ENCODE assay signal across 1 cellular context in the genomic region with DNA sequence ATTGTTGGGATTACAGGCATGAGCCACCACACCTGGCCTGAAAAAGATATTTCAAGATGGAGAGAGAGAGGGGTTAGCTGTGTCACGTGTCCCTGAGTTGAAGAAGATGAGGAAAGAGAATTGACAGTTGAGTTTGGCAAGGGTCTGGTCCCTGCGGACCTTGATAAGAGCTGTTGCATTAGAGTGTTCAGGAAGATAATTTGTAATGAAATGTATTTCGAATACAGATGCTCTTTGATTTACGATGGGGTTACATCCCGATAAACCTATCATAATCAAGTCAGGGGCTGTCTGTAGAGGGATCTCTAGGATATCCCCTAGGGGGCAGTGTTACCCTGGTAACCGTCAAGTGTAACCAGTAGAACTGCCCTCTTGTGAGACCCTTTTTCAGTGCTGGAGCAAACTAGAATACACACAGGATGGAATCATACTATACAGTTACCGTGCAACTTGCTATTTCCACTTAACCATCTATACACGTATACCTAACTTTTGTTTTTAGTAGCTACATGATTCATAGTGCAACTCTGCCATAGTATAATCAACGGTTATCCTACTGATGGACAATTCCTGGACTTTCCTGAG.
A peak's percentile ranks its signal among the peaks of the same experiment; 100 is the strongest.
TF ChIP-seq lines count a peak whose summit lies in the region.

No MANE protein-coding gene starts in this region.

TF ChIP-seq in K562, 482 proteins besides CTCF, POLR2A, EP300 and RAD21 (continued from another document and continues in another):
- TF ChIP-seq, protein P1, sequence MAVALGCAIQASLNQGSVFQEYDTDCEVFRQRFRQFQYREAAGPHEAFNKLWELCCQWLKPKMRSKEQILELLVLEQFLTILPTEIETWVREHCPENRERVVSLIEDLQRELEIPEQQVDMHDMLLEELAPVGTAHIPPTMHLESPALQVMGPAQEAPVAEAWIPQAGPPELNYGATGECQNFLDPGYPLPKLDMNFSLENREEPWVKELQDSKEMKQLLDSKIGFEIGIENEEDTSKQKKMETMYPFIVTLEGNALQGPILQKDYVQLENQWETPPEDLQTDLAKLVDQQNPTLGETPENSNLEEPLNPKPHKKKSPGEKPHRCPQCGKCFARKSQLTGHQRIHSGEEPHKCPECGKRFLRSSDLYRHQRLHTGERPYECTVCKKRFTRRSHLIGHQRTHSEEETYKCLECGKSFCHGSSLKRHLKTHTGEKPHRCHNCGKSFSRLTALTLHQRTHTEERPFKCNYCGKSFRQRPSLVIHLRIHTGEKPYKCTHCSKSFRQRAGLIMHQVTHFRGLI (CRISPR knock-in tag; IDR thresholded peaks at IDR 0.05): no peak
- TF ChIP-seq, protein P2, sequence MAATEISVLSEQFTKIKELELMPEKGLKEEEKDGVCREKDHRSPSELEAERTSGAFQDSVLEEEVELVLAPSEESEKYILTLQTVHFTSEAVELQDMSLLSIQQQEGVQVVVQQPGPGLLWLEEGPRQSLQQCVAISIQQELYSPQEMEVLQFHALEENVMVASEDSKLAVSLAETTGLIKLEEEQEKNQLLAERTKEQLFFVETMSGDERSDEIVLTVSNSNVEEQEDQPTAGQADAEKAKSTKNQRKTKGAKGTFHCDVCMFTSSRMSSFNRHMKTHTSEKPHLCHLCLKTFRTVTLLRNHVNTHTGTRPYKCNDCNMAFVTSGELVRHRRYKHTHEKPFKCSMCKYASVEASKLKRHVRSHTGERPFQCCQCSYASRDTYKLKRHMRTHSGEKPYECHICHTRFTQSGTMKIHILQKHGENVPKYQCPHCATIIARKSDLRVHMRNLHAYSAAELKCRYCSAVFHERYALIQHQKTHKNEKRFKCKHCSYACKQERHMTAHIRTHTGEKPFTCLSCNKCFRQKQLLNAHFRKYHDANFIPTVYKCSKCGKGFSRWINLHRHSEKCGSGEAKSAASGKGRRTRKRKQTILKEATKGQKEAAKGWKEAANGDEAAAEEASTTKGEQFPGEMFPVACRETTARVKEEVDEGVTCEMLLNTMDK (IDR thresholded peaks at IDR 0.05; ENCODE audit: borderline replicate concordance, insufficient read depth, low read depth, low read length, poor library complexity, severe bottlenecking): peak; percentile 39
- TF ChIP-seq RBM14 (IDR thresholded peaks at IDR 0.05; ENCODE audit: borderline replicate concordance, insufficient read depth, low read depth, low read length) (no peak), EWSR1 (IDR thresholded peaks at IDR 0.05; ENCODE audit: borderline replicate concordance, low read depth, partially characterized antibody) (no peak), PURB (CRISPR knock-in tag; IDR thresholded peaks at IDR 0.05; ENCODE audit: low read depth) (no peak), ESRRA (IDR thresholded peaks at IDR 0.05; ENCODE audit: borderline replicate concordance, low read depth) (no peak; the same call in 1 of the 2 replicates), ZNF644 (tag; IDR thresholded peaks at IDR 0.05; ENCODE audit: low read depth) (no peak), SMAD1 (IDR thresholded peaks at IDR 0.05; ENCODE audit: low read depth, low read length, partially characterized antibody) (peak; percentile 30), ZFP30 (CRISPR knock-in tag; IDR thresholded peaks at IDR 0.05; ENCODE audit: borderline replicate concordance) (no peak), RCOR1 (IDR thresholded peaks at IDR 0.05; ENCODE audit: borderline replicate concordance in 1 of 2, low read depth in 2 of 2, low read length in 2 of 2) (peak; percentile 66 to 93), SRSF7 (optimal IDR thresholded peaks at IDR 0.05; ENCODE audit: low read depth, low read length) (no peak), ZNF224 (CRISPR knock-in tag; IDR thresholded peaks at IDR 0.05) (no peak), ETS2 (tag; IDR thresholded peaks at IDR 0.05; ENCODE audit: borderline replicate concordance, poor library complexity, severe bottlenecking) (no peak), RB1 (IDR thresholded peaks at IDR 0.05; ENCODE audit: low read depth) (no peak; the same call in 1 of the 2 replicates), MEF2A (IDR thresholded peaks at IDR 0.05; ENCODE audit: control insufficient read depth, low read depth, low read length) (peak; percentile 52; the same call in 1 of the 2 replicates), ZNF212 (CRISPR knock-in tag; IDR thresholded peaks at IDR 0.05) (no peak), ZNF699 (CRISPR knock-in tag; IDR thresholded peaks at IDR 0.05; ENCODE audit: insufficient replicate concordance) (no peak), ZFPM2 (CRISPR knock-in tag; IDR thresholded peaks at IDR 0.05) (no peak), JUNB (CRISPR knock-in tag; conservative IDR thresholded peaks at IDR 0.05) (no peak), NFYB (IDR thresholded peaks at IDR 0.05; ENCODE audit: extremely low read depth, insufficient read length) (no peak), ZNF436 (CRISPR knock-in tag; IDR thresholded peaks at IDR 0.05) (no peak), RFX7 (CRISPR knock-in tag; IDR thresholded peaks at IDR 0.05) (no peak), ZNF79 (CRISPR knock-in tag; IDR thresholded peaks at IDR 0.05; ENCODE audit: low read depth) (no peak)
- TF ChIP-seq, protein P3, sequence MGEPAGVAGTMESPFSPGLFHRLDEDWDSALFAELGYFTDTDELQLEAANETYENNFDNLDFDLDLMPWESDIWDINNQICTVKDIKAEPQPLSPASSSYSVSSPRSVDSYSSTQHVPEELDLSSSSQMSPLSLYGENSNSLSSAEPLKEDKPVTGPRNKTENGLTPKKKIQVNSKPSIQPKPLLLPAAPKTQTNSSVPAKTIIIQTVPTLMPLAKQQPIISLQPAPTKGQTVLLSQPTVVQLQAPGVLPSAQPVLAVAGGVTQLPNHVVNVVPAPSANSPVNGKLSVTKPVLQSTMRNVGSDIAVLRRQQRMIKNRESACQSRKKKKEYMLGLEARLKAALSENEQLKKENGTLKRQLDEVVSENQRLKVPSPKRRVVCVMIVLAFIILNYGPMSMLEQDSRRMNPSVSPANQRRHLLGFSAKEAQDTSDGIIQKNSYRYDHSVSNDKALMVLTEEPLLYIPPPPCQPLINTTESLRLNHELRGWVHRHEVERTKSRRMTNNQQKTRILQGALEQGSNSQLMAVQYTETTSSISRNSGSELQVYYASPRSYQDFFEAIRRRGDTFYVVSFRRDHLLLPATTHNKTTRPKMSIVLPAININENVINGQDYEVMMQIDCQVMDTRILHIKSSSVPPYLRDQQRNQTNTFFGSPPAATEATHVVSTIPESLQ (CRISPR knock-in tag; IDR thresholded peaks at IDR 0.05): no peak
- TF ChIP-seq, protein P4, sequence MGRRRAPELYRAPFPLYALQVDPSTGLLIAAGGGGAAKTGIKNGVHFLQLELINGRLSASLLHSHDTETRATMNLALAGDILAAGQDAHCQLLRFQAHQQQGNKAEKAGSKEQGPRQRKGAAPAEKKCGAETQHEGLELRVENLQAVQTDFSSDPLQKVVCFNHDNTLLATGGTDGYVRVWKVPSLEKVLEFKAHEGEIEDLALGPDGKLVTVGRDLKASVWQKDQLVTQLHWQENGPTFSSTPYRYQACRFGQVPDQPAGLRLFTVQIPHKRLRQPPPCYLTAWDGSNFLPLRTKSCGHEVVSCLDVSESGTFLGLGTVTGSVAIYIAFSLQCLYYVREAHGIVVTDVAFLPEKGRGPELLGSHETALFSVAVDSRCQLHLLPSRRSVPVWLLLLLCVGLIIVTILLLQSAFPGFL (CRISPR knock-in tag; IDR thresholded peaks at IDR 0.05): no peak
- TF ChIP-seq, protein P5, sequence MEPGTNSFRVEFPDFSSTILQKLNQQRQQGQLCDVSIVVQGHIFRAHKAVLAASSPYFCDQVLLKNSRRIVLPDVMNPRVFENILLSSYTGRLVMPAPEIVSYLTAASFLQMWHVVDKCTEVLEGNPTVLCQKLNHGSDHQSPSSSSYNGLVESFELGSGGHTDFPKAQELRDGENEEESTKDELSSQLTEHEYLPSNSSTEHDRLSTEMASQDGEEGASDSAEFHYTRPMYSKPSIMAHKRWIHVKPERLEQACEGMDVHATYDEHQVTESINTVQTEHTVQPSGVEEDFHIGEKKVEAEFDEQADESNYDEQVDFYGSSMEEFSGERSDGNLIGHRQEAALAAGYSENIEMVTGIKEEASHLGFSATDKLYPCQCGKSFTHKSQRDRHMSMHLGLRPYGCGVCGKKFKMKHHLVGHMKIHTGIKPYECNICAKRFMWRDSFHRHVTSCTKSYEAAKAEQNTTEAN (CRISPR knock-in tag; IDR thresholded peaks at IDR 0.05): 0 out of 2 replicates have a peak, but pooled peaks have one; percentile 42
- TF ChIP-seq, protein P6, sequence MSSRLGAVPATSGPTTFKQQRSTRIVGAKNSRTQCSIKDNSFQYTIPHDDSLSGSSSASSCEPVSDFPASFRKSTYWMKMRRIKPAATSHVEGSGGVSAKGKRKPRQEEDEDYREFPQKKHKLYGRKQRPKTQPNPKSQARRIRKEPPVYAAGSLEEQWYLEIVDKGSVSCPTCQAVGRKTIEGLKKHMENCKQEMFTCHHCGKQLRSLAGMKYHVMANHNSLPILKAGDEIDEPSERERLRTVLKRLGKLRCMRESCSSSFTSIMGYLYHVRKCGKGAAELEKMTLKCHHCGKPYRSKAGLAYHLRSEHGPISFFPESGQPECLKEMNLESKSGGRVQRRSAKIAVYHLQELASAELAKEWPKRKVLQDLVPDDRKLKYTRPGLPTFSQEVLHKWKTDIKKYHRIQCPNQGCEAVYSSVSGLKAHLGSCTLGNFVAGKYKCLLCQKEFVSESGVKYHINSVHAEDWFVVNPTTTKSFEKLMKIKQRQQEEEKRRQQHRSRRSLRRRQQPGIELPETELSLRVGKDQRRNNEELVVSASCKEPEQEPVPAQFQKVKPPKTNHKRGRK (tag; IDR thresholded peaks at IDR 0.05): no peak
- TF ChIP-seq, protein P7, sequence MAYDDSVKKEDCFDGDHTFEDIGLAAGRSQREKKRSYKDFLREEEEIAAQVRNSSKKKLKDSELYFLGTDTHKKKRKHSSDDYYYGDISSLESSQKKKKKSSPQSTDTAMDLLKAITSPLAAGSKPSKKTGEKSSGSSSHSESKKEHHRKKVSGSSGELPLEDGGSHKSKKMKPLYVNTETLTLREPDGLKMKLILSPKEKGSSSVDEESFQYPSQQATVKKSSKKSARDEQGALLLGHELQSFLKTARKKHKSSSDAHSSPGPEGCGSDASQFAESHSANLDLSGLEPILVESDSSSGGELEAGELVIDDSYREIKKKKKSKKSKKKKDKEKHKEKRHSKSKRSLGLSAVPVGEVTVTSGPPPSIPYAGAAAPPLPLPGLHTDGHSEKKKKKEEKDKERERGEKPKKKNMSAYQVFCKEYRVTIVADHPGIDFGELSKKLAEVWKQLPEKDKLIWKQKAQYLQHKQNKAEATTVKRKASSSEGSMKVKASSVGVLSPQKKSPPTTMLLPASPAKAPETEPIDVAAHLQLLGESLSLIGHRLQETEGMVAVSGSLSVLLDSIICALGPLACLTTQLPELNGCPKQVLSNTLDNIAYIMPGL (CRISPR knock-in tag; IDR thresholded peaks at IDR 0.05): no peak
- TF ChIP-seq, protein P8, sequence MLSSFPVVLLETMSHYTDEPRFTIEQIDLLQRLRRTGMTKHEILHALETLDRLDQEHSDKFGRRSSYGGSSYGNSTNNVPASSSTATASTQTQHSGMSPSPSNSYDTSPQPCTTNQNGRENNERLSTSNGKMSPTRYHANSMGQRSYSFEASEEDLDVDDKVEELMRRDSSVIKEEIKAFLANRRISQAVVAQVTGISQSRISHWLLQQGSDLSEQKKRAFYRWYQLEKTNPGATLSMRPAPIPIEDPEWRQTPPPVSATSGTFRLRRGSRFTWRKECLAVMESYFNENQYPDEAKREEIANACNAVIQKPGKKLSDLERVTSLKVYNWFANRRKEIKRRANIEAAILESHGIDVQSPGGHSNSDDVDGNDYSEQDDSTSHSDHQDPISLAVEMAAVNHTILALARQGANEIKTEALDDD (IDR thresholded peaks at IDR 0.05): peak; percentile 84
- TF ChIP-seq, protein P9, sequence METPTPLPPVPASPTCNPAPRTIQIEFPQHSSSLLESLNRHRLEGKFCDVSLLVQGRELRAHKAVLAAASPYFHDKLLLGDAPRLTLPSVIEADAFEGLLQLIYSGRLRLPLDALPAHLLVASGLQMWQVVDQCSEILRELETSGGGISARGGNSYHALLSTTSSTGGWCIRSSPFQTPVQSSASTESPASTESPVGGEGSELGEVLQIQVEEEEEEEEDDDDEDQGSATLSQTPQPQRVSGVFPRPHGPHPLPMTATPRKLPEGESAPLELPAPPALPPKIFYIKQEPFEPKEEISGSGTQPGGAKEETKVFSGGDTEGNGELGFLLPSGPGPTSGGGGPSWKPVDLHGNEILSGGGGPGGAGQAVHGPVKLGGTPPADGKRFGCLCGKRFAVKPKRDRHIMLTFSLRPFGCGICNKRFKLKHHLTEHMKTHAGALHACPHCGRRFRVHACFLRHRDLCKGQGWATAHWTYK (CRISPR knock-in tag; IDR thresholded peaks at IDR 0.05): no peak
- TF ChIP-seq, protein P10, sequence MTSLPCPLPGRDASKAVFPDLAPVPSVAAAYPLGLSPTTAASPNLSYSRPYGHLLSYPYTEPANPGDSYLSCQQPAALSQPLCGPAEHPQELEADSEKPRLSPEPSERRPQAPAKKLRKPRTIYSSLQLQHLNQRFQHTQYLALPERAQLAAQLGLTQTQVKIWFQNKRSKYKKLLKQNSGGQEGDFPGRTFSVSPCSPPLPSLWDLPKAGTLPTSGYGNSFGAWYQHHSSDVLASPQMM (CRISPR knock-in tag; IDR thresholded peaks at IDR 0.05): no peak
- TF ChIP-seq, protein P11, sequence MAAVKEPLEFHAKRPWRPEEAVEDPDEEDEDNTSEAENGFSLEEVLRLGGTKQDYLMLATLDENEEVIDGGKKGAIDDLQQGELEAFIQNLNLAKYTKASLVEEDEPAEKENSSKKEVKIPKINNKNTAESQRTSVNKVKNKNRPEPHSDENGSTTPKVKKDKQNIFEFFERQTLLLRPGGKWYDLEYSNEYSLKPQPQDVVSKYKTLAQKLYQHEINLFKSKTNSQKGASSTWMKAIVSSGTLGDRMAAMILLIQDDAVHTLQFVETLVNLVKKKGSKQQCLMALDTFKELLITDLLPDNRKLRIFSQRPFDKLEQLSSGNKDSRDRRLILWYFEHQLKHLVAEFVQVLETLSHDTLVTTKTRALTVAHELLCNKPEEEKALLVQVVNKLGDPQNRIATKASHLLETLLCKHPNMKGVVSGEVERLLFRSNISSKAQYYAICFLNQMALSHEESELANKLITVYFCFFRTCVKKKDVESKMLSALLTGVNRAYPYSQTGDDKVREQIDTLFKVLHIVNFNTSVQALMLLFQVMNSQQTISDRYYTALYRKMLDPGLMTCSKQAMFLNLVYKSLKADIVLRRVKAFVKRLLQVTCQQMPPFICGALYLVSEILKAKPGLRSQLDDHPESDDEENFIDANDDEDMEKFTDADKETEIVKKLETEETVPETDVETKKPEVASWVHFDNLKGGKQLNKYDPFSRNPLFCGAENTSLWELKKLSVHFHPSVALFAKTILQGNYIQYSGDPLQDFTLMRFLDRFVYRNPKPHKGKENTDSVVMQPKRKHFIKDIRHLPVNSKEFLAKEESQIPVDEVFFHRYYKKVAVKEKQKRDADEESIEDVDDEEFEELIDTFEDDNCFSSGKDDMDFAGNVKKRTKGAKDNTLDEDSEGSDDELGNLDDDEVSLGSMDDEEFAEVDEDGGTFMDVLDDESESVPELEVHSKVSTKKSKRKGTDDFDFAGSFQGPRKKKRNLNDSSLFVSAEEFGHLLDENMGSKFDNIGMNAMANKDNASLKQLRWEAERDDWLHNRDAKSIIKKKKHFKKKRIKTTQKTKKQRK (IDR thresholded peaks at IDR 0.05; ENCODE audit: borderline replicate concordance, low read depth, low read length): no peak
- TF ChIP-seq, protein P12, sequence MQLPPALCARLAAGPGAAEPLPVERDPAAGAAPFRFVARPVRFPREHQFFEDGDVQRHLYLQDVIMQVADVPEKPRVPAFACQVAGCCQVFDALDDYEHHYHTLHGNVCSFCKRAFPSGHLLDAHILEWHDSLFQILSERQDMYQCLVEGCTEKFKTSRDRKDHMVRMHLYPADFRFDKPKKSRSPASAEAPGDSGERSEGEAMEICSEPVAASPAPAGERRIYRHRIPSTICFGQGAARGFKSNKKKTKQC (CRISPR knock-in tag; IDR thresholded peaks at IDR 0.05): no peak
- TF ChIP-seq, protein P13, sequence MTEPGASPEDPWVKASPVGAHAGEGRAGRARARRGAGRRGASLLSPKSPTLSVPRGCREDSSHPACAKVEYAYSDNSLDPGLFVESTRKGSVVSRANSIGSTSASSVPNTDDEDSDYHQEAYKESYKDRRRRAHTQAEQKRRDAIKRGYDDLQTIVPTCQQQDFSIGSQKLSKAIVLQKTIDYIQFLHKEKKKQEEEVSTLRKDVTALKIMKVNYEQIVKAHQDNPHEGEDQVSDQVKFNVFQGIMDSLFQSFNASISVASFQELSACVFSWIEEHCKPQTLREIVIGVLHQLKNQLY (CRISPR knock-in tag; conservative IDR thresholded peaks at IDR 0.05): no peak
